ENCODE assay signal across 19 cellular contexts in the genomic region with DNA sequence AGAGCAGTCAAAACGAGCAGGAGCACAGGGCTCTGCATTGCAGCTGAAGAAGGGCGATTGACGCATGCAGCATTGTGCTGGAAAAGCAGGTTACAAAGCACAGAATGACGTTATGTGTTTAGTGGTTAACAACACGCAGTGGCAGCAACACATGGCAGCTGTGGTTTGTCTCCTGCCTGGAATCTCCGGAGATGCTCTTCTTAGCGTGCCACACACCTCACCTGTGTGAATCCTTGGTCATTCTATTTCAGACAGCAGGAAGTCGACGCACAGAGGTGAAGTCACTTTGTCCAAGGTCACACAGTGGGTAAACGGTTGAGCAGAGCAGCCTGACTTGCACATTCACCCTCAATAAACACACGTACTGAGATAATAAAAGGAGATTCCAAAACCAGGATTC. TPM values are rescaled to one million over a fixed set of nuclear protein-coding genes. Genes with fewer than 3 reads are reported as not detected.
DNase-seq lines count a peak whose midpoint lies in the region; ATAC-seq and TF ChIP-seq lines count a peak whose summit lies in the region.
"Had no signal": no experiment of that assay in that cellular context is flagged by ENCODE, and none has a peak within 500 bp of the region (broad histone marks: within the 10 kb centered on the region; RNA-seq: fewer than 3 reads in every experiment).

No MANE protein-coding gene starts in this region.

- H3K36me3 Mint-ChIP-seq in neural crest cell (ENCODE audit: low read depth): peaks cover 35% of the 10 kb centered on the region
- H3K36me3 Mint-ChIP-seq in type B pancreatic cell: peaks cover 24% of the 10 kb centered on the region
- peaks cover 36% of the 10 kb centered on the region for H3K36me3 Mint-ChIP-seq in activated T-cell treated with anti-CD3 and anti-CD28 coated beads, Interleukin-2, amount 50 U/mL, for 4 hours (ENCODE audit: insufficient read depth)

- peak overlapping the region; percentile 17 for H3K27ac ChIP-seq in cardiac muscle cell
- H3K27ac ChIP-seq: KMS-11, RWPE1 had no signal

- peak overlapping the region; percentile 86 for H3K27ac Mint-ChIP-seq in neural crest cell (ENCODE audit: unreplicated experiment)
- H3K27ac Mint-ChIP-seq in type B pancreatic cell: no peak overlapping the region

- no peak for ATAC-seq in activated T-cell treated with anti-CD3 and anti-CD28 coated beads, Interleukin-2, amount 50 U/mL, for 4 hours
- no peak for ATAC-seq in HG02938 (IDR thresholded peaks at IDR 0.05; ENCODE audit: unreplicated experiment)

- no peak overlapping the region for H3K4me3 ChIP-seq in cardiac muscle cell

- H3K27me3 ChIP-seq in cardiac muscle cell: no peaks in the 10 kb centered on the region

- intact Hi-C loops in cardiac septum (cut with DNase I): no loop called here

- H3K36me3 ChIP-seq in cardiac muscle cell: peaks cover 69% of the 10 kb centered on the region

- H3K27me3 Mint-ChIP-seq in neural crest cell (ENCODE audit: low read depth) (no peaks in the 10 kb centered on the region), type B pancreatic cell (no peaks in the 10 kb centered on the region)
- H3K27me3 Mint-ChIP-seq in activated T-cell treated with anti-CD3 and anti-CD28 coated beads, Interleukin-2, amount 50 U/mL, for 4 hours (ENCODE audit: low read depth): no peaks in the 10 kb centered on the region

- no peak for TF ChIP-seq CTCF in cardiac muscle cell (IDR thresholded peaks at IDR 0.05; ENCODE audit: low read depth, low read length)
- TF ChIP-seq CTCF in neural crest cell (conservative IDR thresholded peaks at IDR 0.05): no peak
- TF ChIP-seq CTCF in type B pancreatic cell (conservative IDR thresholded peaks at IDR 0.05): no peak

- H3K9me3 Mint-ChIP-seq in neural crest cell (no peaks in the 10 kb centered on the region), type B pancreatic cell (no peaks in the 10 kb centered on the region)
- peaks cover 4% of the 10 kb centered on the region for H3K9me3 Mint-ChIP-seq in activated T-cell treated with anti-CD3 and anti-CD28 coated beads, Interleukin-2, amount 50 U/mL, for 4 hours

- H3K4me3 Mint-ChIP-seq in neural crest cell: no peak overlapping the region
- no peak overlapping the region for H3K4me3 Mint-ChIP-seq in type B pancreatic cell
- no peak overlapping the region for H3K4me3 Mint-ChIP-seq in activated T-cell treated with anti-CD3 and anti-CD28 coated beads, Interleukin-2, amount 50 U/mL, for 4 hours

- DNase-seq in cardiac muscle cell (ENCODE audit: low read depth in 1 of 2, low spot score in 1 of 2): no peak
- no peak for DNase-seq in cardiac septum (ENCODE audit: low spot score)
- DNase-seq in NCI-H2107 treated with DMSO at 0.1 percent for 48 hours (lab: John Stamatoyannopoulos, UW; ENCODE audit: unreplicated experiment): peak; percentile 10
- DNase-seq in neural crest cell (ENCODE audit: low read depth, low spot score): no peak
- DNase-seq in type B pancreatic cell (ENCODE audit: extremely low spot score, unreplicated experiment): peak; percentile 29
- no peak for DNase-seq in activated T-cell treated with anti-CD3 and anti-CD28 coated beads, Interleukin-2, amount 50 U/mL, for 4 hours
- DNase-seq: DMS53, H7, IMR-90, NCI-H1048, NCI-H1417, NCI-H1694 treated with DMSO at 0.1 percent for 48 hours, NCI-H2081 treated with DMSO at 0.1 percent for 48 hours, NCI-H446, NCI-H524 treated with DMSO at 0.1 percent for 48 hours, SHP77 had no signal

- no peaks in the 10 kb centered on the region for H3K4me1 ChIP-seq in cardiac muscle cell (ENCODE audit: low read depth)

- H3K9me3 ChIP-seq in cardiac muscle cell (ENCODE audit: low read depth): no peaks in the 10 kb centered on the region

- H3K4me1 Mint-ChIP-seq in neural crest cell: peaks cover 9% of the 10 kb centered on the region
- H3K4me1 Mint-ChIP-seq in type B pancreatic cell (ENCODE audit: unreplicated experiment): peaks cover 4% of the 10 kb centered on the region
- H3K4me1 Mint-ChIP-seq in activated T-cell treated with anti-CD3 and anti-CD28 coated beads, Interleukin-2, amount 50 U/mL, for 4 hours (ENCODE audit: low read depth): no peaks in the 10 kb centered on the region

RNA-seq across cellular contexts. Expression of a gene that starts 14.7 kb away (rescaled TPM):
- total RNA-seq in cardiac muscle cell (191 and 390 TPM in 2 replicates), cardiac septum (396 TPM), neural crest cell (40.1 and 46.5 TPM in 2 replicates), type B pancreatic cell (ENCODE audit: low replicate concordance) (17.2 and 48.9 TPM in 2 replicates)
- 87.1 and 121 TPM in 2 replicates for polyA plus RNA-seq in cardiac muscle cell
- 1 to 10 TPM; 6.3 to 9.3 (median 7.5) TPM for total RNA-seq in activated T-cell treated with anti-CD3 and anti-CD28 coated beads, Interleukin-2, amount 50 U/mL, for 4 hours

RNA-seq across cellular contexts. Expression of a gene that starts 56.9 kb away (rescaled TPM):
- 4.8 and 5.1 TPM in 2 replicates for total RNA-seq in cardiac muscle cell
- polyA plus RNA-seq in cardiac muscle cell: 6.4 and 8.3 TPM in 2 replicates
- 16.6 TPM for total RNA-seq in cardiac septum
- 8.3 and 10.4 TPM in 2 replicates for total RNA-seq in neural crest cell
- 9.5 and 10.5 TPM in 2 replicates for total RNA-seq in type B pancreatic cell (ENCODE audit: low replicate concordance)
- 10 to 100 TPM; 14.5 to 17.6 (median 15.9) TPM for total RNA-seq in activated T-cell treated with anti-CD3 and anti-CD28 coated beads, Interleukin-2, amount 50 U/mL, for 4 hours

Comparison
In these comparisons a context has a peak if more than half of its experiments do, and no peak if none do; other contexts are left out.
1. DNase-seq: peak in NCI-H2107 treated with DMSO at 0.1 percent for 48 hours (single experiment) and type B pancreatic cell (single experiment); none in cardiac muscle cell (0 of 2), cardiac septum (single experiment), neural crest cell (single experiment) and activated T-cell treated with anti-CD3 and anti-CD28 coated beads, Interleukin-2, amount 50 U/mL, for 4 hours (single experiment).